In genomic region chr15:23713874-23714656, GRCh38 we compare ENCODE assay signal across 10 cellular contexts. TPM values are rescaled to one million over a fixed set of nuclear protein-coding genes. Genes with fewer than 3 reads are reported as not detected.
DNase-seq lines count a peak whose midpoint lies in the region; ATAC-seq and TF ChIP-seq lines count a peak whose summit lies in the region.
"Not testable (repeated sequence)": the region's sequence is repeated elsewhere in the genome, so short reads cannot be mapped to it uniquely, and the experiment has no call there.
"Had no signal": no experiment of that assay in that cellular context is flagged by ENCODE, and none has a peak within 500 bp of the region (broad histone marks: within the 10 kb centered on the region; RNA-seq: fewer than 3 reads in every experiment).

No MANE protein-coding gene starts in this region.

- H3K4me1 ChIP-seq in GM23338 (ENCODE audit: insufficient read depth); NT2/D1 (ENCODE audit: insufficient read depth, insufficient read length); iPS-18a (ENCODE audit: control insufficient read depth, low read depth, low read length); transverse colon: not testable (repeated sequence)

- not testable (repeated sequence) for H3K27me3 ChIP-seq in GM23338 (ENCODE audit: insufficient read depth); NT2/D1 (ENCODE audit: insufficient read depth, insufficient read length); iPS-18a (ENCODE audit: control insufficient read depth, insufficient read depth, low read length); transverse colon

- intact Hi-C loops in transverse colon (cut with DNase I; ENCODE audit: low total_unique reads), result not testable (repeated sequence)

- H3K36me3 Mint-ChIP-seq in GM23338 (ENCODE audit: low read depth) (peaks cover 17% of the 10 kb centered on the region; the same call in 2 of the 3 replicates), nephron progenitor cell (ENCODE audit: low read depth) (peaks cover 15% of the 10 kb centered on the region)

- DNase-seq in GM23338 (ENCODE audit: low spot score) (peak; percentile 47), NCI-H1417 (lab: John Stamatoyannopoulos, UW) (peak in 2 of 3 experiments; percentile 44 to 72), NCI-H526 (lab: John Stamatoyannopoulos, UW) (peak; percentile 48 to 52), NT2/D1 (ENCODE audit: low read depth, low spot score) (peak; percentile 20), ecto neural progenitor cell (ENCODE audit: low spot score) (peak; percentile 50), nephron progenitor cell (peak; percentile 20), transverse colon (peak; percentile 9)

- H3K9me3 Mint-ChIP-seq in GM23338, result peaks cover 52% of the 10 kb centered on the region
- H3K9me3 Mint-ChIP-seq in nephron progenitor cell, result peaks cover 42% of the 10 kb centered on the region

- not testable (repeated sequence) for H3K9me2 ChIP-seq in GM23338 (ENCODE audit: insufficient read depth)

- H3K9me3 ChIP-seq in NT2/D1 (ENCODE audit: insufficient read depth, low read length); iPS-18a (ENCODE audit: control insufficient read depth, low read depth, low read length); transverse colon: not testable (repeated sequence)

- not testable (repeated sequence) for H2AFZ ChIP-seq in GM23338

- not testable (repeated sequence) for H3K27ac ChIP-seq in GM23338 (ENCODE audit: low read depth); iPS-18a (ENCODE audit: low read length); transverse colon

- not testable (repeated sequence) for H3K79me2 ChIP-seq in GM23338 (replicated peaks; ENCODE audit: insufficient read depth)

- not testable (repeated sequence) for H3K36me3 ChIP-seq in GM23338 (ENCODE audit: insufficient read depth); iPS-18a (ENCODE audit: control insufficient read depth, low read depth, low read length); transverse colon
- peaks cover 18% of the 10 kb centered on the region for H3K36me3 ChIP-seq in NT2/D1 (ENCODE audit: insufficient read depth, insufficient read length, low read length)

- peak overlapping the region; percentile 48 for H3K4me3 ChIP-seq in GM23338
- H3K4me3 ChIP-seq in NT2/D1 (ENCODE audit: insufficient read length, low read depth), result peak overlapping the region; percentile 31
- peak overlapping the region; percentile 40 for H3K4me3 ChIP-seq in iPS-18a (ENCODE audit: low read length)
- H3K4me3 ChIP-seq in transverse colon, result not testable (repeated sequence)

- H3K4me1 Mint-ChIP-seq in GM23338, nephron progenitor cell: not testable (repeated sequence)

- ATAC-seq in GM23338, result not testable (repeated sequence)

- in situ Hi-C loops in transverse colon (cut with MboI; ENCODE audit: low pct_ligation_motif_present in 1 of 4, low pct_unique_long_range_greater_than_20kb in 1 of 4, low sequenced_read_pairs in 3 of 4), result not testable (repeated sequence)

- H3K27ac Mint-ChIP-seq in GM23338, result peak overlapping the region; percentile 92
- peak overlapping the region; percentile 74 for H3K27ac Mint-ChIP-seq in nephron progenitor cell

- TF ChIP-seq EP300 in transverse colon (IDR thresholded peaks at IDR 0.05; ENCODE audit: low read depth), result not testable (repeated sequence)

- 72 to 80% methylated on average over 5 to 28 of the region's 28 CpGs for WGBS in transverse colon (ENCODE audit: low coverage in 1 of 2), 2 donors

- H3K4me3 Mint-ChIP-seq in GM23338 (peak overlapping the region; percentile 71), nephron progenitor cell (peak overlapping the region; percentile 83)

- H3K4me2 ChIP-seq in GM23338, result peak overlapping the region; percentile 67; the same call in 1 of the 2 replicates

- TF ChIP-seq POLR2A in transverse colon (IDR thresholded peaks at IDR 0.05), result not testable (repeated sequence)

- not testable (repeated sequence) for H3F3A ChIP-seq in GM23338 (replicated peaks; ENCODE audit: low read depth)

- H4K20me1 ChIP-seq in GM23338 (replicated peaks; ENCODE audit: insufficient read depth), result not testable (repeated sequence)

- not testable (repeated sequence) for TF ChIP-seq CTCF in GM23338 (conservative IDR thresholded peaks at IDR 0.05; ENCODE audit: low read depth in 2 of 2); nephron progenitor cell (IDR thresholded peaks at IDR 0.05); transverse colon (IDR thresholded peaks at IDR 0.05)

- H3K9ac ChIP-seq in NT2/D1 (ENCODE audit: insufficient read length, low read depth), result peak overlapping the region; percentile 26
- not testable (repeated sequence) for H3K9ac ChIP-seq in iPS-18a (ENCODE audit: low read length)

- not testable (repeated sequence) for H3K27me3 Mint-ChIP-seq in GM23338 (ENCODE audit: insufficient read depth, low read depth, poor library complexity); nephron progenitor cell (ENCODE audit: low read depth, poor library complexity)

RNA-seq across cellular contexts. Expression of gene NDN, which starts 27.0 kb away (rescaled TPM):
- 91.6 and 98.1 TPM in 2 replicates for total RNA-seq in GM23338 (2014; rRNA removed; shearing (Covaris generic))
- polyA plus RNA-seq in GM23338 (2016; fragmentation: Nextera tagmentation; extraction: Ambion mirVana), result 43.7 and 48.1 TPM in 2 replicates
- 10 to 100 TPM; 21.4 to 66.7 (median 31.1) TPM for total RNA-seq in transverse colon
- total RNA-seq: MCF 10A, PC-3 had no signal
